10 cellular contexts compared by ENCODE assay signal in genomic region chr2:230230087-230230486, GRCh38. TPM values are rescaled to one million over a fixed set of nuclear protein-coding genes. Genes with fewer than 3 reads are reported as not detected.
DNase-seq lines count a peak whose midpoint lies in the region; ATAC-seq and TF ChIP-seq lines count a peak whose summit lies in the region.
"Had no signal": no experiment of that assay in that cellular context is flagged by ENCODE, and none has a peak within 500 bp of the region (broad histone marks: within the 10 kb centered on the region; RNA-seq: fewer than 3 reads in every experiment).

No MANE protein-coding gene starts in this region.

- no peaks in the 10 kb centered on the region for H3K27me3 Mint-ChIP-seq in CD4-positive, alpha-beta memory T cell
- H3K27me3 Mint-ChIP-seq in activated CD8-positive, alpha-beta T cell treated with anti-CD3 and anti-CD28 coated beads, Interleukin-2, amount 10 ng/mL, durations not matched to agents 7 days and 5 days (ENCODE audit: low read depth), result no peaks in the 10 kb centered on the region

- peaks cover 83% of the 10 kb centered on the region for H3K4me1 ChIP-seq in CD4-positive, alpha-beta memory T cell (ENCODE audit: insufficient read depth, low read length)

- no peak for ATAC-seq in activated CD8-positive, alpha-beta T cell treated with anti-CD3 and anti-CD28 coated beads, Interleukin-2, amount 10 ng/mL, durations not matched to agents 7 days and 5 days
- ATAC-seq in HG03354 (IDR thresholded peaks at IDR 0.05; ENCODE audit: poor library complexity, severe bottlenecking, unreplicated experiment), result no peak

- TF ChIP-seq CTCF in HL-60 (IDR thresholded peaks at IDR 0.05; ENCODE audit: insufficient read depth, low read length), result no peak

- H3K4me1 Mint-ChIP-seq in CD4-positive, alpha-beta memory T cell, result peaks cover 55 to 88% (median 68%) of the 10 kb centered on the region in 4 donors
- H3K4me1 Mint-ChIP-seq in activated CD8-positive, alpha-beta T cell treated with anti-CD3 and anti-CD28 coated beads, Interleukin-2, amount 10 ng/mL, durations not matched to agents 7 days and 5 days (ENCODE audit: low read depth), result peaks cover 71% of the 10 kb centered on the region

- peak overlapping the region in 2 of 7 donors; percentile 0 to 74 for H3K27ac Mint-ChIP-seq in CD4-positive, alpha-beta memory T cell
- no peak overlapping the region for H3K27ac Mint-ChIP-seq in activated CD8-positive, alpha-beta T cell treated with anti-CD3 and anti-CD28 coated beads, Interleukin-2, amount 10 ng/mL, durations not matched to agents 7 days and 5 days

- H3K4me3 ChIP-seq in CD4-positive, alpha-beta memory T cell (ENCODE audit: low read length in 2 of 2), result no peak overlapping the region
- H3K4me3 ChIP-seq in HL-60 (replicated peaks; ENCODE audit: insufficient read depth, low read length), result no peak overlapping the region

- CTCF ChIA-PET in CD4-positive, alpha-beta memory T cell (lab: Charles Lee; ENCODE audit: partially characterized antibody), result interaction anchor here (1.9 kb wide), 1 partner anchor 27 kb away, joined by 5 read pairs; no protein-coding TSS in a partner anchor
- CTCF ChIA-PET in activated CD8-positive, alpha-beta T cell treated with anti-CD3 and anti-CD28 coated beads, Interleukin-2, amount 10 ng/mL, durations not matched to agents 7 days and 5 days (lab: Charles Lee), result no interaction called here

- intact Hi-C loops in CD4-positive, alpha-beta memory T cell (cut with micrococcal nuclease), result no loop called here

- H3K4me3 Mint-ChIP-seq in CD4-positive, alpha-beta memory T cell, result peak overlapping the region; percentile 36 to 78 (median 54)
- H3K4me3 Mint-ChIP-seq in activated CD8-positive, alpha-beta T cell treated with anti-CD3 and anti-CD28 coated beads, Interleukin-2, amount 10 ng/mL, durations not matched to agents 7 days and 5 days, result peak overlapping the region; percentile 10

- H3K9me3 ChIP-seq in CD4-positive, alpha-beta memory T cell (ENCODE audit: control insufficient read depth in 1 of 2, low read length in 2 of 2), result peaks cover 0 to 9% of the 10 kb centered on the region in 2 donors

- POLR2A ChIA-PET in CD4-positive, alpha-beta memory T cell (lab: Charles Lee; ENCODE audit: partially characterized antibody), result interaction anchor here (0.9 to 1.5 kb wide), 5 partner anchors 10 to 97 kb away, joined by 3 to 8 read pairs (median 4); partner anchors contain the start of genes SP110 and SP140L
- POLR2A ChIA-PET in activated CD8-positive, alpha-beta T cell treated with anti-CD3 and anti-CD28 coated beads, Interleukin-2, amount 10 ng/mL, durations not matched to agents 7 days and 5 days (lab: Charles Lee), result interaction anchor here (0.6 kb wide), 1 partner anchor 14 kb away, joined by 3 read pairs; no protein-coding TSS in a partner anchor

- H3K9me3 Mint-ChIP-seq in CD4-positive, alpha-beta memory T cell, result peaks cover 0 to 19% (median 14%) of the 10 kb centered on the region in 8 donors
- H3K9me3 Mint-ChIP-seq in activated CD8-positive, alpha-beta T cell treated with anti-CD3 and anti-CD28 coated beads, Interleukin-2, amount 10 ng/mL, durations not matched to agents 7 days and 5 days (ENCODE audit: insufficient read depth), result peaks cover 19% of the 10 kb centered on the region

- no peaks in the 10 kb centered on the region for H3K27me3 ChIP-seq in CD4-positive, alpha-beta memory T cell (ENCODE audit: insufficient read depth, low read length)
- no peaks in the 10 kb centered on the region for H3K27me3 ChIP-seq in HL-60 (ENCODE audit: insufficient read depth, poor library complexity, severe bottlenecking)

- H3K36me3 ChIP-seq in CD4-positive, alpha-beta memory T cell (ENCODE audit: insufficient read depth, low read length), result no peaks in the 10 kb centered on the region

- H3K36me3 Mint-ChIP-seq in CD4-positive, alpha-beta memory T cell, result peaks cover 41 to 56% of the 10 kb centered on the region in 2 donors
- H3K36me3 Mint-ChIP-seq in activated CD8-positive, alpha-beta T cell treated with anti-CD3 and anti-CD28 coated beads, Interleukin-2, amount 10 ng/mL, durations not matched to agents 7 days and 5 days (ENCODE audit: low read depth), result peaks cover 52% of the 10 kb centered on the region

- no peak overlapping the region for H3K27ac ChIP-seq in CD4-positive, alpha-beta memory T cell (ENCODE audit: low read depth, low read length)
- 0 out of 2 replicates have a peak overlapping the region, but pooled peaks have one; percentile 3 for H3K27ac ChIP-seq in HL-60 (replicated peaks)

- DNase-seq in CD4-positive, alpha-beta memory T cell, result no peak
- peak in 1 of 2 experiments; percentile 39 for DNase-seq in HL-60 (ENCODE audit: low read depth in 1 of 2, low spot score in 1 of 2)
- no peak for DNase-seq in activated CD8-positive, alpha-beta T cell treated with anti-CD3 and anti-CD28 coated beads, Interleukin-2, amount 10 ng/mL, durations not matched to agents 7 days and 5 days
- peak; percentile 11 for DNase-seq in foreskin melanocyte
- no peak for DNase-seq in SKM-1 (lab: John Stamatoyannopoulos, UW; ENCODE audit: unreplicated experiment)
- no peak for DNase-seq in DMS114 treated with DMSO at 0.1 percent for 48 hours (lab: John Stamatoyannopoulos, UW; ENCODE audit: unreplicated experiment)
- no peak for DNase-seq in COLO829 (ENCODE audit: low spot score)
- DNase-seq: NCI-H1436 treated with DMSO at 0.1 percent for 48 hours; stimulated activated CD8-positive, alpha-beta memory T cell treated with anti-CD3 and anti-CD28 coated beads, Interleukin-4, amount 100 ng/mL, for 48 hours had no signal

RNA-seq across cellular contexts. Expression of gene SP140, which starts 4.6 kb away (rescaled TPM):
- 10 to 100 TPM; 70.8 to 79.3 TPM for total RNA-seq in CD4-positive, alpha-beta memory T cell
- 10 to 100 TPM; 18.0 to 34.2 TPM for polyA plus RNA-seq in CD4-positive, alpha-beta memory T cell
- 10 to 100 TPM; 57.5 to 58.3 TPM for total RNA-seq in activated CD8-positive, alpha-beta T cell treated with anti-CD3 and anti-CD28 coated beads, Interleukin-2, amount 10 ng/mL, durations not matched to agents 7 days and 5 days

RNA-seq across cellular contexts. Expression of gene SP110, which starts 10.3 kb away (rescaled TPM):
- total RNA-seq in CD4-positive, alpha-beta memory T cell, result 100 to 1,000 TPM; 108 to 123 TPM
- polyA plus RNA-seq in CD4-positive, alpha-beta memory T cell, result 10 to 100 TPM; 49.8 to 99.2 TPM
- total RNA-seq in activated CD8-positive, alpha-beta T cell treated with anti-CD3 and anti-CD28 coated beads, Interleukin-2, amount 10 ng/mL, durations not matched to agents 7 days and 5 days, result 100 to 1,000 TPM; 128 to 135 TPM
